ENCODE assay signal across 9 cellular contexts in the genomic region with DNA sequence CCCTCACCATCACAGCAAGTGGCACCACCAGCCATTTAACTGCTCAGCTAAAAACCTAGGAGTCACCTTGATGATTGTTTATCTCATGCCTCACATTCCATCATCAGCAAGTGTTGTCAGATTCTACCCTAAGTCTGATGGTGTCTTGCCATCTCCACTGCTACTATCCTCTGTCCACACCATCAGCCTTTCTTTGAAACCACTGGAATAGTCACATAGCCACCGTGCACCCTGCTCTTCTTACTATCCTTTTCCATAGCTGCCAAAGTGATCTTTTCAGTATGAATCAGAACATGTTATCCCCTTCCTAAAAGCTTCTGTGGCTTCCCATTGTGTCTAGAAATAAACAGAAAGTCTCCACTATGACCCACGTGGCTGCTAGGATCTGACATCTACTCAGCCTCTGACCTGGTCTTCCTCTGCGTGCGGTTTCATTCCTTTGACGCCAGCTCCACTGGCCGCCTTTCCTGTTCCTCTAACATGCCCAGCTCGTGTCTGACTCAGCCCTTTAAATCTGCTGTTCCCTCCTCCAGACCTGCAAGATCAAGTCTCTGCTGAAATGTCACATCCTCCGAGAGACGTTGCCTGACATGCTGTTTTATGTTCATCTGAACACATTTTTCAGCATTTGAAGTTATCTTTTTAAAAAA. TPM values are rescaled to one million over a fixed set of nuclear protein-coding genes. Genes with fewer than 3 reads are reported as not detected.
DNase-seq lines count a peak whose midpoint lies in the region; ATAC-seq and TF ChIP-seq lines count a peak whose summit lies in the region.
"Had no signal": no experiment of that assay in that cellular context is flagged by ENCODE, and none has a peak within 500 bp of the region (broad histone marks: within the 10 kb centered on the region; RNA-seq: fewer than 3 reads in every experiment).

No MANE protein-coding gene starts in this region.

- H3K27me3 Mint-ChIP-seq in activated CD8-positive, alpha-beta T cell treated with anti-CD3 and anti-CD28 coated beads, Interleukin-2, amount 10 ng/mL, durations not matched to agents 7 days and 5 days (ENCODE audit: low read depth): peaks cover 21% of the 10 kb centered on the region
- peaks cover 17% of the 10 kb centered on the region for H3K27me3 Mint-ChIP-seq in stimulated activated memory B cell treated with anti-CD40 and anti-IgM and Interleukin-4, amounts not matched to agents 10 μg/mL and 1 μg/mL and 100 μg/mL, for 72 hours

- ATAC-seq in activated CD8-positive, alpha-beta T cell treated with anti-CD3 and anti-CD28 coated beads, Interleukin-2, amount 10 ng/mL, durations not matched to agents 7 days and 5 days: peak; percentile 70
- peak; percentile 53 for ATAC-seq in stimulated activated memory B cell treated with anti-CD40 and anti-IgM and Interleukin-4, amounts not matched to agents 10 μg/mL and 1 μg/mL and 100 μg/mL, for 72 hours
- ATAC-seq in GM18909 (IDR thresholded peaks at IDR 0.05; ENCODE audit: poor library complexity, unreplicated experiment): no peak

- H3K36me3 Mint-ChIP-seq in activated CD8-positive, alpha-beta T cell treated with anti-CD3 and anti-CD28 coated beads, Interleukin-2, amount 10 ng/mL, durations not matched to agents 7 days and 5 days (ENCODE audit: low read depth): no peaks in the 10 kb centered on the region
- no peaks in the 10 kb centered on the region for H3K36me3 Mint-ChIP-seq in stimulated activated memory B cell treated with anti-CD40 and anti-IgM and Interleukin-4, amounts not matched to agents 10 μg/mL and 1 μg/mL and 100 μg/mL, for 72 hours

- no peaks in the 10 kb centered on the region for H3K9me3 Mint-ChIP-seq in activated CD8-positive, alpha-beta T cell treated with anti-CD3 and anti-CD28 coated beads, Interleukin-2, amount 10 ng/mL, durations not matched to agents 7 days and 5 days (ENCODE audit: insufficient read depth)
- no peaks in the 10 kb centered on the region for H3K9me3 Mint-ChIP-seq in stimulated activated memory B cell treated with anti-CD40 and anti-IgM and Interleukin-4, amounts not matched to agents 10 μg/mL and 1 μg/mL and 100 μg/mL, for 72 hours

- no peaks in the 10 kb centered on the region for H3K36me3 ChIP-seq in right atrium auricular region

- peaks cover 8% of the 10 kb centered on the region for H3K4me1 Mint-ChIP-seq in activated CD8-positive, alpha-beta T cell treated with anti-CD3 and anti-CD28 coated beads, Interleukin-2, amount 10 ng/mL, durations not matched to agents 7 days and 5 days (ENCODE audit: low read depth)
- no peaks in the 10 kb centered on the region for H3K4me1 Mint-ChIP-seq in stimulated activated memory B cell treated with anti-CD40 and anti-IgM and Interleukin-4, amounts not matched to agents 10 μg/mL and 1 μg/mL and 100 μg/mL, for 72 hours

- POLR2A ChIA-PET in activated CD8-positive, alpha-beta T cell treated with anti-CD3 and anti-CD28 coated beads, Interleukin-2, amount 10 ng/mL, durations not matched to agents 7 days and 5 days (lab: Charles Lee): no interaction called here
- POLR2A ChIA-PET in RWPE1 (lab: Yijun Ruan, JAX; ENCODE audit: low non-redundant PET): no interaction called here

- no peaks in the 10 kb centered on the region for H3K9me3 ChIP-seq in right atrium auricular region

- H3K27ac Mint-ChIP-seq in activated CD8-positive, alpha-beta T cell treated with anti-CD3 and anti-CD28 coated beads, Interleukin-2, amount 10 ng/mL, durations not matched to agents 7 days and 5 days: no peak overlapping the region
- H3K27ac Mint-ChIP-seq in stimulated activated memory B cell treated with anti-CD40 and anti-IgM and Interleukin-4, amounts not matched to agents 10 μg/mL and 1 μg/mL and 100 μg/mL, for 72 hours: no peak overlapping the region

- TF ChIP-seq CTCF in right atrium auricular region (IDR thresholded peaks at IDR 0.05): no peak
- no peak for TF ChIP-seq CTCF in RWPE1 (conservative IDR thresholded peaks at IDR 0.05; ENCODE audit: low read depth)

- CTCF ChIA-PET in activated CD8-positive, alpha-beta T cell treated with anti-CD3 and anti-CD28 coated beads, Interleukin-2, amount 10 ng/mL, durations not matched to agents 7 days and 5 days (lab: Charles Lee): interaction anchor here (1.4 to 2.8 kb wide), 2 partner anchors 12 to 22 kb away, joined by 3 to 19 read pairs; no protein-coding TSS in a partner anchor
- CTCF ChIA-PET in RWPE1 (lab: Yijun Ruan, JAX): no interaction called here

- H3K27me3 ChIP-seq in right atrium auricular region: no peaks in the 10 kb centered on the region

- H3K4me3 Mint-ChIP-seq in activated CD8-positive, alpha-beta T cell treated with anti-CD3 and anti-CD28 coated beads, Interleukin-2, amount 10 ng/mL, durations not matched to agents 7 days and 5 days: no peak overlapping the region
- no peak overlapping the region for H3K4me3 Mint-ChIP-seq in stimulated activated memory B cell treated with anti-CD40 and anti-IgM and Interleukin-4, amounts not matched to agents 10 μg/mL and 1 μg/mL and 100 μg/mL, for 72 hours

- H3K27ac ChIP-seq in right atrium auricular region: no peak overlapping the region
- H3K27ac ChIP-seq in RWPE1: no peak overlapping the region

- no peaks in the 10 kb centered on the region for H3K4me1 ChIP-seq in right atrium auricular region

- H3K4me3 ChIP-seq in right atrium auricular region: no peak overlapping the region

- peak; percentile 21 for DNase-seq in M059J (ENCODE audit: low read depth)
- peak; percentile 41 for DNase-seq in activated CD8-positive, alpha-beta T cell treated with anti-CD3 and anti-CD28 coated beads, Interleukin-2, amount 10 ng/mL, durations not matched to agents 7 days and 5 days
- DNase-seq in right atrium auricular region (ENCODE audit: low spot score): peak; percentile 78
- no peak for DNase-seq in cerebellum (ENCODE audit: low spot score)
- DNase-seq in RWPE1 (ENCODE audit: low spot score): no peak
- no peak for DNase-seq in NCI-H146 (lab: John Stamatoyannopoulos, UW)

RNA-seq across cellular contexts. Expression of a gene that starts 16.5 kb away (rescaled TPM):
- total RNA-seq in M059J (2014; rRNA removed; shearing (Covaris generic)): not detected in 2 replicates
- 1 to 10 TPM; 8.7 to 9.2 TPM for total RNA-seq in activated CD8-positive, alpha-beta T cell treated with anti-CD3 and anti-CD28 coated beads, Interleukin-2, amount 10 ng/mL, durations not matched to agents 7 days and 5 days
- total RNA-seq in right atrium auricular region (1 to 10 TPM; 2.7 to 6.6 TPM), cerebellum (36.4 TPM)
- total RNA-seq: LHCN-M2 had no signal

RNA-seq across cellular contexts. Expression of a gene that starts 31.8 kb away (rescaled TPM):
- 0.49 and 0.64 TPM in 2 replicates for total RNA-seq in M059J (2014; rRNA removed; shearing (Covaris generic))
- total RNA-seq in activated CD8-positive, alpha-beta T cell treated with anti-CD3 and anti-CD28 coated beads, Interleukin-2, amount 10 ng/mL, durations not matched to agents 7 days and 5 days: not detected
- total RNA-seq in right atrium auricular region (10 to 100 TPM in 1 of 2 donors, 1 to 10 TPM in 1; 2.7 to 11.8 TPM), cerebellum (7.8 TPM)

Comparison
In these comparisons a context has a peak if more than half of its experiments do, and no peak if none do; other contexts are left out.
1. DNase-seq: peak in M059J (single experiment), activated CD8-positive, alpha-beta T cell treated with anti-CD3 and anti-CD28 coated beads, Interleukin-2, amount 10 ng/mL, durations not matched to agents 7 days and 5 days (single experiment) and right atrium auricular region (single experiment); none in cerebellum (single experiment), RWPE1 (single experiment) and NCI-H146 (single experiment).